Comparison of ENCODE assay signal across 30 cellular contexts in genomic region chr11:8301622-8302021, GRCh38. TPM values are rescaled to one million over a fixed set of nuclear protein-coding genes. Genes with fewer than 3 reads are reported as not detected.
"Had no signal": no experiment of that assay in that cellular context is flagged by ENCODE, and none has a peak within 500 bp of the region (broad histone marks: within the 10 kb centered on the region; RNA-seq: fewer than 3 reads in every experiment).

No MANE protein-coding gene starts in this region.

- H3K27ac Mint-ChIP-seq: activated CD4-positive, alpha-beta memory T cell treated with anti-CD3 and anti-CD28 coated beads for 36 hours; activated CD4-positive, alpha-beta T cell treated with anti-CD3 and anti-CD28 coated beads, Interleukin-2, amount 10 ng/mL, durations not matched to agents 7 days and 5 days; activated naive CD8-positive, alpha-beta T cell treated with anti-CD3 and anti-CD28 coated beads, Interleukin-2, amount 10 ng/mL, durations not matched to agents 7 days and 5 days; activated T-cell treated with anti-CD3 and anti-CD28 coated beads, Interleukin-2, amount 50 U/mL, for 72 hours; activated T-helper 2 cell treated with anti-CD3 and anti-CD28 coated beads, Interferon-gamma antibody, Interleukin-2, Interleukin-4, amounts not matched to agents 10 μg/mL and 5 μg/mL and 100 μg/mL, durations not matched to agents 14 hours and 24 hours and 36 hours; T-cell had no signal

- H3K4me1 ChIP-seq: adrenal gland had no signal

- H3K4me1 Mint-ChIP-seq: activated CD4-positive, alpha-beta T cell treated with anti-CD3 and anti-CD28 coated beads, Interleukin-2, amount 10 ng/mL, durations not matched to agents 7 days and 5 days; activated naive CD8-positive, alpha-beta T cell treated with anti-CD3 and anti-CD28 coated beads, Interleukin-2, amount 10 ng/mL, durations not matched to agents 7 days and 5 days; T-cell had no signal

- H3K36me3 ChIP-seq: adrenal gland had no signal

- H3K36me3 Mint-ChIP-seq: activated CD4-positive, alpha-beta memory T cell treated with anti-CD3 and anti-CD28 coated beads for 36 hours; activated naive CD8-positive, alpha-beta T cell treated with anti-CD3 and anti-CD28 coated beads, Interleukin-2, amount 10 ng/mL, durations not matched to agents 7 days and 5 days; T-cell had no signal

- H3K27me3 ChIP-seq: adrenal gland had no signal

- H3K9me3 ChIP-seq: adrenal gland had no signal

- H3K4me3 ChIP-seq: adrenal gland, SK-N-MC had no signal

- ATAC-seq: activated T-cell treated with anti-CD3 and anti-CD28 coated beads, Interleukin-2, amount 50 U/mL, for 72 hours; Panc1; Right ventricle myocardium inferior; T-cell had no signal

- DNase-seq: activated CD4-positive, alpha-beta memory T cell treated with anti-CD3 and anti-CD28 coated beads for 36 hours; activated CD4-positive, alpha-beta T cell treated with anti-CD3 and anti-CD28 coated beads, Interleukin-2, amount 10 ng/mL, durations not matched to agents 7 days and 5 days; activated CD4-positive, CD25-positive, alpha-beta regulatory T cell; activated gamma-delta T cell treated with Interleukin-2 at 50 U/mL for 16 hours; activated naive CD4-positive, alpha-beta T cell treated with anti-CD3 and anti-CD28 coated beads, Interleukin-2, amount 50 U/mL, for 16 hours; activated naive CD8-positive, alpha-beta T cell treated with anti-CD3 and anti-CD28 coated beads, Interleukin-2, amount 10 ng/mL, durations not matched to agents 7 days and 5 days; activated T-cell treated with anti-CD3 and anti-CD28 coated beads, Interleukin-2, amount 50 U/mL, for 72 hours; adrenal gland; anterior cingulate cortex; caudate nucleus; NCI-H1092; NCI-H1417; NCI-H1930; NCI-H345; NCI-H510A; NCI-H526 treated with DMSO at 0.1 percent for 48 hours; NCI-H82; NK-92 treated with Interleukin-12 subunit alpha and Interleukin-12 subunit beta, amount 100 ng/mL, for 24 hours; OCI-M1; RPMI8226; T-cell; T-helper 2 cell; T1000 had no signal

- H3K4me3 Mint-ChIP-seq: activated CD4-positive, alpha-beta memory T cell treated with anti-CD3 and anti-CD28 coated beads for 36 hours; activated CD4-positive, alpha-beta T cell treated with anti-CD3 and anti-CD28 coated beads, Interleukin-2, amount 10 ng/mL, durations not matched to agents 7 days and 5 days; activated naive CD8-positive, alpha-beta T cell treated with anti-CD3 and anti-CD28 coated beads, Interleukin-2, amount 10 ng/mL, durations not matched to agents 7 days and 5 days; activated T-cell treated with anti-CD3 and anti-CD28 coated beads, Interleukin-2, amount 50 U/mL, for 72 hours; T-cell had no signal

- H3K27ac ChIP-seq: adrenal gland, KMS-11, SK-N-MC had no signal

RNA-seq across cellular contexts. Expression of gene LMO1, which starts 37.9 kb away (rescaled TPM):
- total RNA-seq: activated CD4-positive, alpha-beta memory T cell treated with anti-CD3 and anti-CD28 coated beads for 36 hours; activated CD4-positive, alpha-beta T cell treated with anti-CD3 and anti-CD28 coated beads, Interleukin-2, amount 10 ng/mL, durations not matched to agents 7 days and 5 days; activated CD8-positive, alpha-beta memory T cell treated with anti-CD3 and anti-CD28 coated beads for 36 hours; activated naive CD8-positive, alpha-beta T cell treated with anti-CD3 and anti-CD28 coated beads, Interleukin-2, amount 10 ng/mL, durations not matched to agents 7 days and 5 days; activated T-helper 2 cell treated with anti-CD3 and anti-CD28 coated beads, Interferon-gamma antibody, Interleukin-2, Interleukin-4, amounts not matched to agents 10 μg/mL and 5 μg/mL and 100 μg/mL, durations not matched to agents 14 hours and 24 hours and 36 hours; MCF 10A; T-cell had no signal
